In genomic region chr10:92699518-92700272, GRCh38 we compare ENCODE assay signal across 9 cellular contexts. TPM values are rescaled to one million over a fixed set of nuclear protein-coding genes. Genes with fewer than 3 reads are reported as not detected.
DNase-seq lines count a peak whose midpoint lies in the region; ATAC-seq, FAIRE-seq and TF ChIP-seq lines count a peak whose summit lies in the region.
"Had no signal": no experiment of that assay in that cellular context is flagged by ENCODE, and none has a peak within 500 bp of the region (broad histone marks: within the 10 kb centered on the region; RNA-seq: fewer than 3 reads in every experiment).

No MANE protein-coding gene starts in this region.

- TF ChIP-seq POLR2A in H54 (IDR thresholded peaks at IDR 0.05; ENCODE audit: low read depth, low read length), result peak; percentile 26; the same call in 1 of the 2 replicates
- no peak for TF ChIP-seq POLR2A in upper lobe of left lung (IDR thresholded peaks at IDR 0.05)

- H3K4me1 ChIP-seq in ACC112 (ENCODE audit: control insufficient read depth, insufficient read depth, low read length, unreplicated experiment) (peaks cover 25% of the 10 kb centered on the region), colonic mucosa (no peaks in the 10 kb centered on the region), upper lobe of left lung (peaks cover 10 to 15% (median 11%) of the 10 kb centered on the region in 4 donors)

- no peaks in the 10 kb centered on the region for H3K79me2 ChIP-seq in ACC112 (ENCODE audit: control insufficient read depth, insufficient read depth, low read length, unreplicated experiment)

- H3K27ac ChIP-seq in ACC112 (ENCODE audit: low read depth, low read length) (peak overlapping the region; percentile 22), colonic mucosa (no peak overlapping the region), upper lobe of left lung (peak overlapping the region in 2 of 4 donors; percentile 16 to 22)

- H3K4me3 ChIP-seq in ACC112 (ENCODE audit: low read depth, low read length) (peak overlapping the region; percentile 70), colonic mucosa (peak overlapping the region; percentile 30), upper lobe of left lung (peak overlapping the region in 3 of 4 donors; percentile 22 to 49 (median 39))

- intact Hi-C loops in colonic mucosa (cut with DNase I), result no loop called here

- no peaks in the 10 kb centered on the region for H3K36me3 ChIP-seq in ACC112 (ENCODE audit: insufficient read depth, low read length)
- H3K36me3 ChIP-seq in colonic mucosa, result no peaks in the 10 kb centered on the region
- H3K36me3 ChIP-seq in upper lobe of left lung, result peaks cover 0 to 7% (median 2%) of the 10 kb centered on the region in 4 donors

- TF ChIP-seq CTCF in colonic mucosa (IDR thresholded peaks at IDR 0.05) (no peak), upper lobe of left lung (IDR thresholded peaks at IDR 0.05) (no peak)

- ATAC-seq in upper lobe of left lung (ENCODE audit: low FRiP score in 2 of 2) (peak in 1 of 2 donors; percentile 66), HG03432 (IDR thresholded peaks at IDR 0.05; ENCODE audit: unreplicated experiment) (no peak)

- no peaks in the 10 kb centered on the region for H3K27me3 ChIP-seq in ACC112 (ENCODE audit: insufficient read depth, low read length)
- no peaks in the 10 kb centered on the region for H3K27me3 ChIP-seq in colonic mucosa
- no peaks in the 10 kb centered on the region for H3K27me3 ChIP-seq in upper lobe of left lung

- no peak for TF ChIP-seq EP300 in upper lobe of left lung (IDR thresholded peaks at IDR 0.05)

- H3K9me3 ChIP-seq in colonic mucosa, result no peaks in the 10 kb centered on the region
- no peaks in the 10 kb centered on the region for H3K9me3 ChIP-seq in upper lobe of left lung

- WGBS in upper lobe of left lung, 2 donors, result 1 to 3% methylated on average over 29 to 30 of the region's 32 CpGs

- peak; percentile 58 for DNase-seq in H54 (ENCODE audit: insufficient read length, low spot score)
- peak; percentile 44 for DNase-seq in SK-MEL-5 (ENCODE audit: low read depth, low spot score)
- peak; percentile 26 for DNase-seq in colonic mucosa
- peak; percentile 40 to 63 for DNase-seq in lung microvascular endothelial cell (ENCODE audit: low read depth in 2 of 2)
- DNase-seq in upper lobe of left lung, result peak; percentile 40 to 76
- no peak for DNase-seq in SKM-1 treated with dmso at 0.1 percent for 144 hours (lab: John Stamatoyannopoulos, UW; ENCODE audit: unreplicated experiment)

- H3K9ac ChIP-seq in colonic mucosa (ENCODE audit: low read depth in 2 of 2, low read length in 2 of 2), result peak overlapping the region; percentile 26 to 66

- peak; percentile 53 for FAIRE-seq in H54 (lab: Jason Lieb, UNC)
- FAIRE-seq: endometrium had no signal

- H2AFZ ChIP-seq in ACC112 (ENCODE audit: low read length, unreplicated experiment), result peak overlapping the region; percentile 90

- in situ Hi-C loops in SK-MEL-5 (cut with HindIII; ENCODE audit: low pct_unique_long_range_greater_than_20kb, low sequenced_read_pairs), result no loop called here

RNA-seq across cellular contexts. Expression of gene HHEX, which starts 9.9 kb away (rescaled TPM):
- total RNA-seq in SK-MEL-5 (2014; rRNA removed; shearing (Covaris generic)), result 0.19 and 0.48 TPM in 2 replicates
- 0.19 and 0.40 TPM in 2 replicates for polyA plus RNA-seq in SK-MEL-5 (2015; cell fraction: cytosol; rRNA removed)
- polyA plus RNA-seq in SK-MEL-5 (2015; cell fraction: nucleus; rRNA removed), result 0.22 and 0.23 TPM in 2 replicates
- total RNA-seq in colonic mucosa (1 to 10 TPM; 2.1 to 7.1 TPM), lung microvascular endothelial cell (38.8 and 62.1 TPM in 2 replicates), upper lobe of left lung (10 to 100 TPM in 4 of 6 donors, 1 to 10 TPM in 2; 5.8 to 21.9 (median 15.8) TPM)
